ENCODE assay signal across 35 cellular contexts in the genomic region with DNA sequence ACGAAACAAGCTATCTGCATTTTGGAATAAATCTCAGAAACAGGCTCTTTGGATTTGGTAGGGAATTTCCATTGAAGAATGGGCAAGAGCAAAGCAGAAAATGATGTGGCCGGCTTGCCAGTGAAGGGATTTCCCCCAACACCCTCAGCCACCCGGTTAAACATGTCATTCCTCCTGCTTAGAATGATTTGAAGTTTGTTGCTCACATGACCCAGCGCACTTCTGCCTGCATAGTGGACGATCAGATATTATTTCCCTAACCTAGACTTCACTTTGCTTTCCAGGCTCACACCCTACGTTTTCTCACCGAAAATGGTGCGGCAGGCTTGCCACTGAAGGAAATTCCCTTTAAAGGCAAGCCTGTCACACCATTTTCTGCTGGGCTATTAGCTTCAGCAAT.
"Had no signal": no experiment of that assay in that cellular context is flagged by ENCODE, and none has a peak within 500 bp of the region (broad histone marks: within the 10 kb centered on the region; RNA-seq: fewer than 3 reads in every experiment).

No MANE protein-coding gene starts in this region.

- H3K4me1 Mint-ChIP-seq: activated B cell treated with CpG ODN at 0.5 μM for 24 hours; activated naive CD4-positive, alpha-beta T cell treated with anti-CD3 and anti-CD28 coated beads, Interleukin-2, amount 10 ng/mL, durations not matched to agents 7 days and 5 days; activated naive CD8-positive, alpha-beta T cell treated with anti-CD3 and anti-CD28 coated beads, Interleukin-2, amount 50 U/mL, for 24 hours had no signal

- ATAC-seq: activated naive CD8-positive, alpha-beta T cell treated with anti-CD3 and anti-CD28 coated beads, Interleukin-2, amount 50 U/mL, for 24 hours; activated T-cell treated with anti-CD3 and anti-CD28 coated beads, Interleukin-2, amount 50 U/mL, for 4 hours; SK-N-SH treated with all-trans-retinoic acid at 6 μM for 48 hours had no signal

- H3K4me3 Mint-ChIP-seq: activated B cell treated with CpG ODN at 0.5 μM for 24 hours; activated CD4-positive, alpha-beta memory T cell treated with anti-CD3 and anti-CD28 coated beads for 36 hours; activated naive CD4-positive, alpha-beta T cell treated with anti-CD3 and anti-CD28 coated beads, Interleukin-2, amount 10 ng/mL, durations not matched to agents 7 days and 5 days; activated naive CD8-positive, alpha-beta T cell; activated naive CD8-positive, alpha-beta T cell treated with anti-CD3 and anti-CD28 coated beads, Interleukin-2, amount 50 U/mL, for 24 hours; activated T-cell treated with anti-CD3 and anti-CD28 coated beads, Interleukin-2, amount 50 U/mL, for 4 hours; activated T-helper 1 cell treated with anti-CD3 and anti-CD28 coated beads, Interleukin-12 subunit alpha, Interleukin-12 subunit beta, Interleukin-2, Interleukin-4 antibody, amounts not matched to agents 30 ng/mL and 10 ng/mL and 1 ng/mL, durations not matched to agents 14 hours and 24 hours and 36 hours had no signal

- H3K27me3 Mint-ChIP-seq: activated B cell treated with CpG ODN at 0.5 μM for 24 hours; activated CD4-positive, alpha-beta memory T cell treated with anti-CD3 and anti-CD28 coated beads for 36 hours; activated naive CD4-positive, alpha-beta T cell treated with anti-CD3 and anti-CD28 coated beads, Interleukin-2, amount 10 ng/mL, durations not matched to agents 7 days and 5 days; activated naive CD8-positive, alpha-beta T cell; activated naive CD8-positive, alpha-beta T cell treated with anti-CD3 and anti-CD28 coated beads, Interleukin-2, amount 50 U/mL, for 24 hours had no signal

- H3K27ac ChIP-seq: cardiac muscle cell, Peyer's patch, VCaP had no signal

- H3K36me3 ChIP-seq: Peyer's patch had no signal

- H3K4me1 ChIP-seq: Peyer's patch had no signal

- H3K4me3 ChIP-seq: cardiac muscle cell, Peyer's patch had no signal

- H3K27me3 ChIP-seq: cardiac muscle cell, Peyer's patch had no signal

- H3K27ac Mint-ChIP-seq: activated B cell treated with CpG ODN at 0.5 μM for 24 hours; activated CD4-positive, alpha-beta memory T cell treated with anti-CD3 and anti-CD28 coated beads for 36 hours; activated naive CD4-positive, alpha-beta T cell treated with anti-CD3 and anti-CD28 coated beads, Interleukin-2, amount 10 ng/mL, durations not matched to agents 7 days and 5 days; activated naive CD8-positive, alpha-beta T cell; activated naive CD8-positive, alpha-beta T cell treated with anti-CD3 and anti-CD28 coated beads, Interleukin-2, amount 50 U/mL, for 24 hours; activated T-helper 1 cell treated with anti-CD3 and anti-CD28 coated beads, Interleukin-12 subunit alpha, Interleukin-12 subunit beta, Interleukin-2, Interleukin-4 antibody, amounts not matched to agents 30 ng/mL and 10 ng/mL and 1 ng/mL, durations not matched to agents 14 hours and 24 hours and 36 hours had no signal

- H3K9me3 ChIP-seq: Peyer's patch had no signal

- H3K36me3 Mint-ChIP-seq: activated CD4-positive, alpha-beta memory T cell treated with anti-CD3 and anti-CD28 coated beads for 36 hours; activated naive CD4-positive, alpha-beta T cell treated with anti-CD3 and anti-CD28 coated beads, Interleukin-2, amount 10 ng/mL, durations not matched to agents 7 days and 5 days; activated naive CD8-positive, alpha-beta T cell had no signal

- DNase-seq: activated B cell treated with CpG ODN at 0.5 μM for 24 hours; activated CD4-positive, alpha-beta memory T cell treated with anti-CD3 and anti-CD28 coated beads for 36 hours; activated CD4-positive, alpha-beta T cell treated with anti-CD3 and anti-CD28 coated beads for 4 hours; activated CD4-positive, alpha-beta T cell treated with anti-CD3 and anti-CD28 coated beads, Interleukin-2, amount 50 U/mL, for 1 hour; activated CD4-positive, CD25-positive, alpha-beta regulatory T cell treated with anti-CD3 and anti-CD28 coated beads, Interleukin-2, amount 50 U/mL, for 72 hours; activated CD8-positive, alpha-beta memory T cell treated with anti-CD3 and anti-CD28 coated beads, Interleukin-2, amount 50 U/mL, for 4 hours; activated gamma-delta T cell treated with Interleukin-2 at 50 U/mL for 16 hours; activated naive CD4-positive, alpha-beta T cell treated with anti-CD3 and anti-CD28 coated beads, Interleukin-2, amount 10 ng/mL, durations not matched to agents 7 days and 5 days; activated naive CD8-positive, alpha-beta T cell treated with anti-CD3 and anti-CD28 coated beads, Interleukin-2, amount 50 U/mL, for 24 hours; activated T-cell treated with anti-CD3 and anti-CD28 coated beads for 4 hours; activated T-cell treated with anti-CD3 and anti-CD28 coated beads, Interleukin-2, amount 50 U/mL, for 4 hours; anterior cingulate cortex; NCI-H1092 treated with DMSO at 0.1 percent for 48 hours; NCI-H1417; NCI-H146; NCI-H187; NCI-H2029 treated with DMSO at 0.1 percent for 48 hours; NCI-H2107; NCI-H2171; NCI-H510A; NCI-H526; NCI-H748 treated with DMSO at 0.1 percent for 48 hours; NK-92 treated with Interleukin-12 subunit alpha and Interleukin-12 subunit beta, amount 100 ng/mL, for 24 hours; PC-3; Peyer's patch; RPMI8226; SHP77 treated with DMSO at 0.1 percent for 48 hours; T-helper 1 cell; T-helper 2 cell; T-helper 9 cell had no signal
